In genomic region chr2:157432475-157433106, GRCh38 we compare ENCODE assay signal across 15 cellular contexts. TPM values are rescaled to one million over a fixed set of nuclear protein-coding genes. Genes with fewer than 3 reads are reported as not detected.
DNase-seq lines count a peak whose midpoint lies in the region; ATAC-seq lines count a peak whose summit lies in the region.
"Had no signal": no experiment of that assay in that cellular context is flagged by ENCODE, and none has a peak within 500 bp of the region (broad histone marks: within the 10 kb centered on the region; RNA-seq: fewer than 3 reads in every experiment).

No MANE protein-coding gene starts in this region.

- no peak overlapping the region for H3K9ac ChIP-seq in mesenchymal stem cell (ENCODE audit: low read length)

- no peak overlapping the region for H3K4ac ChIP-seq in mesenchymal stem cell (ENCODE audit: low read depth in 1 of 2, low read length in 2 of 2)

- no peaks in the 10 kb centered on the region for H3K9me3 Mint-ChIP-seq in activated naive CD4-positive, alpha-beta T cell treated with anti-CD3 and anti-CD28 coated beads, Interleukin-2, amount 10 ng/mL, durations not matched to agents 7 days and 5 days
- H3K9me3 Mint-ChIP-seq in activated CD8-positive, alpha-beta T cell treated with anti-CD3 and anti-CD28 coated beads, Interleukin-2, amount 10 ng/mL, durations not matched to agents 7 days and 5 days (ENCODE audit: insufficient read depth) = no peaks in the 10 kb centered on the region
- no peaks in the 10 kb centered on the region for H3K9me3 Mint-ChIP-seq in stimulated activated naive CD8-positive, alpha-beta T cell treated with anti-CD3 and anti-CD28 coated beads, Interleukin-15, amount 100 ng/mL, for 72 hours

- no peaks in the 10 kb centered on the region for H3K27me3 Mint-ChIP-seq in activated naive CD4-positive, alpha-beta T cell treated with anti-CD3 and anti-CD28 coated beads, Interleukin-2, amount 10 ng/mL, durations not matched to agents 7 days and 5 days
- H3K27me3 Mint-ChIP-seq in activated CD8-positive, alpha-beta T cell treated with anti-CD3 and anti-CD28 coated beads, Interleukin-2, amount 10 ng/mL, durations not matched to agents 7 days and 5 days (ENCODE audit: low read depth) = no peaks in the 10 kb centered on the region
- H3K27me3 Mint-ChIP-seq in stimulated activated naive CD8-positive, alpha-beta T cell treated with anti-CD3 and anti-CD28 coated beads, Interleukin-15, amount 100 ng/mL, for 72 hours = no peaks in the 10 kb centered on the region

- H3K36me3 ChIP-seq in mesenchymal stem cell (ENCODE audit: control insufficient read depth in 1 of 2, insufficient read depth in 2 of 2, low read depth in 1 of 2, low read length in 2 of 2) = no peaks in the 10 kb centered on the region
- H3K36me3 ChIP-seq: prostate gland had no signal

- no peak overlapping the region for H3K4me2 ChIP-seq in mesenchymal stem cell (ENCODE audit: low read length, poor library complexity, severe bottlenecking)

- CTCF ChIA-PET in activated naive CD4-positive, alpha-beta T cell treated with anti-CD3 and anti-CD28 coated beads, Interleukin-2, amount 10 ng/mL, durations not matched to agents 7 days and 5 days (lab: Charles Lee) = interaction anchor here (1.0 to 2.2 kb wide), 7 partner anchors 11 to 105 kb away, joined by 4 to 8 read pairs (median 6); partner anchors contain the start of gene CYTIP
- CTCF ChIA-PET in activated CD8-positive, alpha-beta T cell treated with anti-CD3 and anti-CD28 coated beads, Interleukin-2, amount 10 ng/mL, durations not matched to agents 7 days and 5 days (lab: Charles Lee) = interaction anchor here (0.6 to 6.7 kb wide), 14 partner anchors 7 to 129 kb away, joined by 3 to 42 read pairs (median 8); partner anchors contain the start of genes CYTIP and ERMN

- H3K4me3 ChIP-seq in mesenchymal stem cell (ENCODE audit: insufficient read depth in 1 of 2, low read depth in 1 of 2, low read length in 2 of 2) = no peak overlapping the region
- H3K4me3 ChIP-seq: heart right ventricle, K562, prostate gland had no signal

- H3K9me3 ChIP-seq in mesenchymal stem cell (ENCODE audit: control insufficient read depth, low read length) = no peaks in the 10 kb centered on the region
- H3K9me3 ChIP-seq: heart right ventricle, prostate gland had no signal

- peak overlapping the region; percentile 90 for H3K27ac Mint-ChIP-seq in activated naive CD4-positive, alpha-beta T cell treated with anti-CD3 and anti-CD28 coated beads, Interleukin-2, amount 10 ng/mL, durations not matched to agents 7 days and 5 days
- peak overlapping the region; percentile 86 for H3K27ac Mint-ChIP-seq in activated CD8-positive, alpha-beta T cell treated with anti-CD3 and anti-CD28 coated beads, Interleukin-2, amount 10 ng/mL, durations not matched to agents 7 days and 5 days
- peak overlapping the region; percentile 88 to 99 for H3K27ac Mint-ChIP-seq in stimulated activated naive CD8-positive, alpha-beta T cell treated with anti-CD3 and anti-CD28 coated beads, Interleukin-15, amount 100 ng/mL, for 72 hours

- peaks cover 80% of the 10 kb centered on the region for H3K4me1 Mint-ChIP-seq in activated naive CD4-positive, alpha-beta T cell treated with anti-CD3 and anti-CD28 coated beads, Interleukin-2, amount 10 ng/mL, durations not matched to agents 7 days and 5 days
- peaks cover 79% of the 10 kb centered on the region for H3K4me1 Mint-ChIP-seq in activated CD8-positive, alpha-beta T cell treated with anti-CD3 and anti-CD28 coated beads, Interleukin-2, amount 10 ng/mL, durations not matched to agents 7 days and 5 days (ENCODE audit: low read depth)
- H3K4me1 Mint-ChIP-seq in stimulated activated naive CD8-positive, alpha-beta T cell treated with anti-CD3 and anti-CD28 coated beads, Interleukin-15, amount 100 ng/mL, for 72 hours = peaks cover 58% of the 10 kb centered on the region

- H2BK15ac ChIP-seq in mesenchymal stem cell (ENCODE audit: low read depth, poor library complexity, severe bottlenecking) = no peak overlapping the region

- no peak overlapping the region for H4K8ac ChIP-seq in mesenchymal stem cell (ENCODE audit: low read length)

- WGBS in mesenchymal stem cell = 67% methylated on average over 2 of the region's 2 CpGs

- H2BK5ac ChIP-seq in mesenchymal stem cell (ENCODE audit: low read depth, low read length, poor library complexity, severe bottlenecking) = no peak overlapping the region

- H4K91ac ChIP-seq in mesenchymal stem cell (ENCODE audit: low read length) = no peak overlapping the region

- DNase-seq in activated naive CD4-positive, alpha-beta T cell treated with anti-CD3 and anti-CD28 coated beads, Interleukin-2, amount 10 ng/mL, durations not matched to agents 7 days and 5 days = no peak
- no peak for DNase-seq in activated naive CD4-positive, alpha-beta T cell (lab: John Stamatoyannopoulos, UW)
- no peak for DNase-seq in activated CD8-positive, alpha-beta T cell treated with anti-CD3 and anti-CD28 coated beads, Interleukin-2, amount 10 ng/mL, durations not matched to agents 7 days and 5 days
- DNase-seq in mesenchymal stem cell (peak; percentile 19), HK-2 (ENCODE audit: unreplicated experiment) (no peak), HUDEP-2 (lab: John Stamatoyannopoulos, UW; ENCODE audit: unreplicated experiment in 76 of 76) (no peak)
- no peak for DNase-seq in stimulated activated naive CD8-positive, alpha-beta T cell treated with anti-CD3 and anti-CD28 coated beads, Interleukin-15, amount 100 ng/mL, for 72 hours
- DNase-seq: heart right ventricle, NCI-H1105 treated with DMSO at 0.1 percent for 48 hours, RPMI8226, substantia nigra had no signal

- no peak overlapping the region for H3K27ac ChIP-seq in mesenchymal stem cell (ENCODE audit: low read length, poor library complexity, severe bottlenecking)
- H3K27ac ChIP-seq: prostate gland had no signal

- peaks cover 94% of the 10 kb centered on the region for H3K36me3 Mint-ChIP-seq in activated naive CD4-positive, alpha-beta T cell treated with anti-CD3 and anti-CD28 coated beads, Interleukin-2, amount 10 ng/mL, durations not matched to agents 7 days and 5 days
- peaks cover 94% of the 10 kb centered on the region for H3K36me3 Mint-ChIP-seq in activated CD8-positive, alpha-beta T cell treated with anti-CD3 and anti-CD28 coated beads, Interleukin-2, amount 10 ng/mL, durations not matched to agents 7 days and 5 days (ENCODE audit: low read depth)

- H3K14ac ChIP-seq in mesenchymal stem cell (ENCODE audit: low read length in 2 of 2) = no peak overlapping the region

- POLR2A ChIA-PET in activated CD8-positive, alpha-beta T cell treated with anti-CD3 and anti-CD28 coated beads, Interleukin-2, amount 10 ng/mL, durations not matched to agents 7 days and 5 days (lab: Charles Lee) = interaction anchor here (1.0 to 14.3 kb wide), 10 partner anchors 7 to 106 kb away, joined by 3 to 258 read pairs (median 21); partner anchors contain the start of gene CYTIP

- no peaks in the 10 kb centered on the region for H3K79me1 ChIP-seq in mesenchymal stem cell (replicated peaks; ENCODE audit: low read length, poor library complexity, severe bottlenecking)

- H3K27me3 ChIP-seq in mesenchymal stem cell (ENCODE audit: control insufficient read depth in 1 of 2, insufficient read depth in 1 of 2, low read length in 2 of 2) = no peaks in the 10 kb centered on the region
- H3K27me3 ChIP-seq: heart right ventricle had no signal

- no peak overlapping the region for H2BK120ac ChIP-seq in mesenchymal stem cell (ENCODE audit: low read depth, low read length)

- H3K4me3 Mint-ChIP-seq in activated naive CD4-positive, alpha-beta T cell treated with anti-CD3 and anti-CD28 coated beads, Interleukin-2, amount 10 ng/mL, durations not matched to agents 7 days and 5 days = peak overlapping the region; percentile 74
- H3K4me3 Mint-ChIP-seq in activated CD8-positive, alpha-beta T cell treated with anti-CD3 and anti-CD28 coated beads, Interleukin-2, amount 10 ng/mL, durations not matched to agents 7 days and 5 days = peak overlapping the region; percentile 94
- peak overlapping the region; percentile 84 to 92 for H3K4me3 Mint-ChIP-seq in stimulated activated naive CD8-positive, alpha-beta T cell treated with anti-CD3 and anti-CD28 coated beads, Interleukin-15, amount 100 ng/mL, for 72 hours

- H3K18ac ChIP-seq in mesenchymal stem cell (ENCODE audit: low read depth in 1 of 2, low read length in 2 of 2) = peak overlapping the region in 1 of 2 experiments; percentile 90

- peak; percentile 1 for ATAC-seq in activated CD8-positive, alpha-beta T cell treated with anti-CD3 and anti-CD28 coated beads, Interleukin-2, amount 10 ng/mL, durations not matched to agents 7 days and 5 days
- ATAC-seq in stimulated activated naive CD8-positive, alpha-beta T cell treated with anti-CD3 and anti-CD28 coated beads, Interleukin-15, amount 100 ng/mL, for 72 hours = peak; percentile 8
- no peak for ATAC-seq in GM21381 (IDR thresholded peaks at IDR 0.05; ENCODE audit: unreplicated experiment)
- ATAC-seq: K562 had no signal

- H3K23ac ChIP-seq in mesenchymal stem cell (ENCODE audit: low read length in 2 of 2) = no peak overlapping the region

- H2AK5ac ChIP-seq in mesenchymal stem cell (ENCODE audit: low read length, severe bottlenecking) = no peak overlapping the region

- no peaks in the 10 kb centered on the region for H3K4me1 ChIP-seq in mesenchymal stem cell (ENCODE audit: control insufficient read depth, insufficient read depth, low read depth, low read length)
- H3K4me1 ChIP-seq: prostate gland had no signal

- H2BK12ac ChIP-seq in mesenchymal stem cell (ENCODE audit: low read length in 2 of 2) = peak overlapping the region in 1 of 2 experiments; percentile 90

- no peak overlapping the region for H2AFZ ChIP-seq in mesenchymal stem cell (ENCODE audit: low read depth, low read length)

RNA-seq across cellular contexts. Expression of gene CYTIP, which starts 11.3 kb away (rescaled TPM):
- total RNA-seq in activated CD8-positive, alpha-beta T cell treated with anti-CD3 and anti-CD28 coated beads, Interleukin-2, amount 10 ng/mL, durations not matched to agents 7 days and 5 days = 100 to 1,000 TPM; 222 to 227 TPM
- polyA plus RNA-seq in mesenchymal stem cell (2013, experiment 1 of 2) = 0.36 TPM
- polyA plus RNA-seq in mesenchymal stem cell (2013, experiment 2 of 2) = 0.32 TPM
- total RNA-seq: dermis microvascular lymphatic vessel endothelial cell had no signal
